Comparison of ENCODE assay signal across 16 cellular contexts in genomic region chr6:110055387-110055735, GRCh38.
DNase-seq lines count a peak whose midpoint lies in the region; ATAC-seq and TF ChIP-seq lines count a peak whose summit lies in the region.
"Had no signal": no experiment of that assay in that cellular context is flagged by ENCODE, and none has a peak within 500 bp of the region (broad histone marks: within the 10 kb centered on the region; RNA-seq: fewer than 3 reads in every experiment).

No MANE protein-coding gene starts in this region.

- DNase-seq in DMS153 treated with DMSO at 0.1 percent for 48 hours (lab: John Stamatoyannopoulos, UW; ENCODE audit: unreplicated experiment) (peak; percentile 9), NCI-H1417 treated with DMSO at 0.1 percent for 48 hours (lab: John Stamatoyannopoulos, UW) (peak; percentile 16), NCI-H748 (lab: John Stamatoyannopoulos, UW; ENCODE audit: unreplicated experiment) (peak; percentile 92), endodermal cell (peak; percentile 46), PC-3 (no peak), GDM1 (lab: John Stamatoyannopoulos, UW) (no peak)
- DNase-seq: activated CD4-positive, alpha-beta T cell treated with anti-CD3 and anti-CD28 coated beads for 1 hour; activated gamma-delta T cell treated with Interleukin-2 at 50 U/mL for 16 hours; foreskin melanocyte; left colon; Right ventricle myocardium superior; sigmoid colon; stimulated activated CD4-positive, alpha-beta T cell treated with anti-CD3 and anti-CD28 coated beads, Interleukin-2, amount 100 ng/mL, for 24 hours; substantia nigra had no signal

- H3K4me2 ChIP-seq in PC-3 (ENCODE audit: low read length), result no peak overlapping the region

- H3K36me3 ChIP-seq in endodermal cell (ENCODE audit: control insufficient read depth, insufficient read depth, low read length) (no peaks in the 10 kb centered on the region), PC-3 (ENCODE audit: low read depth, low read length) (no peaks in the 10 kb centered on the region)
- H3K36me3 ChIP-seq: sigmoid colon had no signal

- H4K20me1 ChIP-seq in PC-3 (ENCODE audit: low read length), result no peaks in the 10 kb centered on the region

- H3K9me2 ChIP-seq in PC-3 (replicated peaks; ENCODE audit: low read length), result no peaks in the 10 kb centered on the region

- no peak for TF ChIP-seq CTCF in endodermal cell (conservative IDR thresholded peaks at IDR 0.05)
- no peak for TF ChIP-seq CTCF in PC-3 (conservative IDR thresholded peaks at IDR 0.05; ENCODE audit: low read depth, low read length)

- no peak overlapping the region for H3K4me3 Mint-ChIP-seq in endodermal cell

- CTCF ChIA-PET in PC-3 (lab: Charles Lee), result no interaction called here

- ATAC-seq in HG02840 (IDR thresholded peaks at IDR 0.05; ENCODE audit: low FRiP score, unreplicated experiment), result no peak
- no peak for ATAC-seq in PC-3
- ATAC-seq in HG02884 (IDR thresholded peaks at IDR 0.05; ENCODE audit: unreplicated experiment), result no peak
- ATAC-seq: left colon had no signal

- H3K36me3 Mint-ChIP-seq in endodermal cell (ENCODE audit: low read depth), result no peaks in the 10 kb centered on the region

- H3K9ac ChIP-seq in endodermal cell (ENCODE audit: extremely low read depth, low read length, poor library complexity, severe bottlenecking) (no peak overlapping the region), PC-3 (ENCODE audit: low read length) (no peak overlapping the region)

- peaks cover 7% of the 10 kb centered on the region for H3K4me1 Mint-ChIP-seq in endodermal cell

- no peak overlapping the region for H2AFZ ChIP-seq in PC-3 (ENCODE audit: low read length)

- no peaks in the 10 kb centered on the region for H3F3A ChIP-seq in PC-3 (ENCODE audit: low read length, unreplicated experiment)

- peaks cover 12% of the 10 kb centered on the region for H3K27me3 ChIP-seq in endodermal cell (ENCODE audit: control insufficient read depth, insufficient read depth, low read length, poor library complexity, severe bottlenecking)
- peaks cover 29% of the 10 kb centered on the region for H3K27me3 ChIP-seq in PC-3 (ENCODE audit: low read length)
- H3K27me3 ChIP-seq: sigmoid colon had no signal

- POLR2A ChIA-PET in PC-3 (lab: Charles Lee; ENCODE audit: unreplicated experiment), result no interaction called here

- BruUV-seq in PC-3 (replicated peaks; lab: Mats Ljungman, UMichigan), result no TSS peak

- 77 to 78% methylated on average over 3 of the region's 3 CpGs for WGBS in endodermal cell (ENCODE audit: insufficient coverage in 1 of 2, insufficient read length in 1 of 2), 2 experiments

- no peaks in the 10 kb centered on the region for H3K79me2 ChIP-seq in PC-3 (ENCODE audit: low read length)

- no peaks in the 10 kb centered on the region for H3K9me3 ChIP-seq in endodermal cell (ENCODE audit: control insufficient read depth, low read length)
- no peaks in the 10 kb centered on the region for H3K9me3 ChIP-seq in PC-3 (ENCODE audit: low read length)
- H3K9me3 ChIP-seq: sigmoid colon had no signal

- H3K4me3 ChIP-seq in endodermal cell (ENCODE audit: low read length) (no peak overlapping the region), PC-3 (ENCODE audit: low read length) (no peak overlapping the region)
- H3K4me3 ChIP-seq: sigmoid colon had no signal

- H3K27ac ChIP-seq in endodermal cell (ENCODE audit: low read depth, low read length) (no peak overlapping the region), PC-3 (ENCODE audit: low read length) (no peak overlapping the region)
- H3K27ac ChIP-seq: sigmoid colon had no signal

- H3K4me1 ChIP-seq in endodermal cell (ENCODE audit: control insufficient read depth, insufficient read depth, low read length) (peaks cover 5% of the 10 kb centered on the region), PC-3 (ENCODE audit: insufficient read depth, low read length) (no peaks in the 10 kb centered on the region)
- H3K4me1 ChIP-seq: sigmoid colon had no signal

- H3K27me3 Mint-ChIP-seq in endodermal cell (ENCODE audit: insufficient read depth), result peaks cover 21% of the 10 kb centered on the region

- H3K27ac Mint-ChIP-seq in endodermal cell, result no peak overlapping the region

- intact Hi-C loops in PC-3 (cut with micrococcal nuclease), result no loop called here

- no peaks in the 10 kb centered on the region for H3K9me3 Mint-ChIP-seq in endodermal cell

Comparison
In these comparisons a context has a peak if more than half of its experiments do, and no peak if none do; other contexts are left out.
1. DNase-seq: peak in DMS153 treated with DMSO at 0.1 percent for 48 hours (single experiment), NCI-H1417 treated with DMSO at 0.1 percent for 48 hours (single experiment), NCI-H748 (single experiment) and endodermal cell (single experiment); none in PC-3 (single experiment) and GDM1 (single experiment).